In the genomic region with DNA sequence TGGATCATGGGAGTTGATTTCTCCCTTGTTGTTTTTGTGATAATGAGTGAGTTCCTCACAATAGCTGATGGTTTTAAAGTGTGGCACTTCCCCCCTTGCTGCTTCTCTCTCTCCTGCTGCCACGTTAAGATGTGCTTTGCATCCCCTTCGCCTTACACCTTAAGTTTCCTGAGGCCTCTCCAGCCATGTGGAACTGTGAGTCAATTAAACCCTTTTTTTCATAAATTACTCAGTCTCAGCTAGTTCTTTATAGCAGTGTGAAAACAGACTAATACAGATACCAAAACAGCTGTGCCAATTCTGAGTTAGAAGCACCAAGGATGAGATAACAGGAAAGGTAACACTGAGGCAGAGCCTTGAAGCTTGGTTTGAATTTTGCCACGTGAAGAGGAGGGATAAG, we compare ENCODE assay signal across 9 cellular contexts. TPM values are rescaled to one million over a fixed set of nuclear protein-coding genes. Genes with fewer than 3 reads are reported as not detected.
A peak's percentile ranks its signal among the peaks of the same experiment; 100 is the strongest.
DNase-seq lines count a peak whose midpoint lies in the region; ATAC-seq and TF ChIP-seq lines count a peak whose summit lies in the region.
"Had no signal": no experiment of that assay in that cellular context is flagged by ENCODE, and none has a peak within 500 bp of the region (broad histone marks: within the 10 kb centered on the region; RNA-seq: fewer than 3 reads in every experiment).

No MANE protein-coding gene starts in this region.

- peaks cover 21 to 43% of the 10 kb centered on the region in 2 donors for H3K36me3 Mint-ChIP-seq in CD14-positive monocyte

- H3K79me2 ChIP-seq in Karpas-422 (ENCODE audit: low read length): peaks cover 79% of the 10 kb centered on the region

- intact Hi-C loops in CD14-positive monocyte (cut with micrococcal nuclease) (no loop called here), lower lobe of right lung (cut with DNase I) (no loop called here)

- peaks cover 31% of the 10 kb centered on the region for H3K36me3 ChIP-seq in Karpas-422 (ENCODE audit: insufficient read depth, low read length)
- peaks cover 16% of the 10 kb centered on the region for H3K36me3 ChIP-seq in lower lobe of right lung

- DNase-seq in CD14-positive monocyte (ENCODE audit: low spot score) (no peak), Karpas-422 (peak; percentile 93), NCI-H146 (lab: John Stamatoyannopoulos, UW) (no peak), DMS53 (lab: John Stamatoyannopoulos, UW) (no peak), KG1 (lab: John Stamatoyannopoulos, UW) (no peak), lower lobe of right lung (no peak)

- peaks cover 15% of the 10 kb centered on the region for H3K4me1 Mint-ChIP-seq in CD14-positive monocyte

- TF ChIP-seq CTCF in CD14-positive monocyte (IDR thresholded peaks at IDR 0.05) (no peak), lower lobe of right lung (IDR thresholded peaks at IDR 0.05) (no peak)

- H3K4me1 ChIP-seq in Karpas-422 (ENCODE audit: low read length) (peaks cover 63% of the 10 kb centered on the region), lower lobe of right lung (peaks cover 6% of the 10 kb centered on the region)

- H3K27ac Mint-ChIP-seq in CD14-positive monocyte: peak overlapping the region in 4 of 7 donors; percentile 43 to 76 (median 58)

- H2AFZ ChIP-seq in Karpas-422 (ENCODE audit: low read length): no peak overlapping the region

- peak overlapping the region; percentile 39 for H3K4me3 ChIP-seq in Karpas-422 (ENCODE audit: low read length)
- H3K4me3 ChIP-seq in lower lobe of right lung: no peak overlapping the region

- H3K4me3 Mint-ChIP-seq in CD14-positive monocyte: no peak overlapping the region

- no peaks in the 10 kb centered on the region for H3K9me3 Mint-ChIP-seq in CD14-positive monocyte

- H3K27ac ChIP-seq in Karpas-422 (ENCODE audit: low read length) (peak overlapping the region; percentile 95), lower lobe of right lung (no peak overlapping the region)
- H3K27ac ChIP-seq: C4-2B had no signal

- peak; percentile 70 for ATAC-seq in GM18858 (IDR thresholded peaks at IDR 0.05; ENCODE audit: unreplicated experiment)
- peak; percentile 41 for ATAC-seq in HG02588 (IDR thresholded peaks at IDR 0.05; ENCODE audit: unreplicated experiment)
- ATAC-seq in lower lobe of right lung: no peak

- peak overlapping the region; percentile 57 for H3K9ac ChIP-seq in Karpas-422 (ENCODE audit: low read length)

- no peaks in the 10 kb centered on the region for H3K9me2 ChIP-seq in Karpas-422 (replicated peaks; ENCODE audit: insufficient read depth, low read length)

- H3K9me3 ChIP-seq in Karpas-422 (ENCODE audit: low read length) (no peaks in the 10 kb centered on the region), lower lobe of right lung (no peaks in the 10 kb centered on the region)

- no peaks in the 10 kb centered on the region for H3K27me3 Mint-ChIP-seq in CD14-positive monocyte (ENCODE audit: low read depth in 3 of 3)

- H3K27me3 ChIP-seq in Karpas-422 (ENCODE audit: low read length) (no peaks in the 10 kb centered on the region), lower lobe of right lung (ENCODE audit: low read depth) (no peaks in the 10 kb centered on the region)

- no peaks in the 10 kb centered on the region for H4K20me1 ChIP-seq in Karpas-422 (ENCODE audit: insufficient read depth, low read depth, low read length)

- peak overlapping the region; percentile 73 for H3K4me2 ChIP-seq in Karpas-422 (ENCODE audit: low read depth, low read length, poor library complexity, severe bottlenecking)

RNA-seq across cellular contexts. Expression of gene ITSN2, which starts 44.7 kb away (rescaled TPM):
- polyA plus RNA-seq in CD14-positive monocyte: 10 to 100 TPM; 26.0 to 40.4 TPM
- total RNA-seq in Karpas-422 (2014; rRNA removed; shearing (Covaris generic); ENCODE audit: low replicate concordance): 96.0 and 126 TPM in 2 replicates
- total RNA-seq in lower lobe of right lung: 92.8 TPM

Comparison
In these comparisons a context has a peak if more than half of its experiments do, and no peak if none do; other contexts are left out.
1. ATAC-seq: peak in GM18858 (single experiment) and HG02588 (single experiment); none in lower lobe of right lung (0 of 2).